11 cellular contexts compared by ENCODE assay signal in the genomic region with DNA sequence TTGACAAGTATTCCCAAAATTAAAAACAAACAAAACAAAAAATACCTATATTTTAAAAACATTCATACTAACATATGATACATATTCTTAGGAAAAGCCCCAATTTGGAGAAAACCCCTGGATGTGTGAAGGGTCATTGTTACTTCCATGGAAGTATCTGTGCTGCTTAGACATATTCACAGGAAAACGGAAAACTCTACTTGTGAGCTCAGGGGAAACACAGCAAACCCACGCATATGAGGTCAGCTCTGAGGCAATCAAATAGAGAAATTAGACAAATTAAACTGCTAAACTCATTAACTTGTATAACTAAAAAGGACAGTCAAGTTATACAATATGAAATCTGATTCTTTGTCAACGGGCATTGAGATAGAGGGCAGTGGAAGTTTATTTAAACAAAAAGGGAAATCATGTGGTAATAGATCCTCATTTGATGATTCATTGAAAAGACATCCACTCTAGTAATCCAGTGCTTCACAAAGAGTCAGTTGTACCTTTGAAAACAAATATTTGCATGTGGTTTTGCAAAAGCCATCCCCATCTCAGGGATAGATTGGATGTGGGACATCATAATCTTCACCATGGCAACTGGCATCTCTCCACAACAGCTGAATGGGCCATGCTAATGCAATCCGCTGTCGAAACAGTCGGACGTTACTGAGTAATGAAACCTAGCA.
DNase-seq lines count a peak whose midpoint lies in the region; ATAC-seq and TF ChIP-seq lines count a peak whose summit lies in the region.
"Had no signal": no experiment of that assay in that cellular context is flagged by ENCODE, and none has a peak within 500 bp of the region (broad histone marks: within the 10 kb centered on the region; RNA-seq: fewer than 3 reads in every experiment).

No MANE protein-coding gene starts in this region.

- no peak overlapping the region for H3K27ac Mint-ChIP-seq in endodermal cell
- H3K27ac Mint-ChIP-seq: stimulated activated naive CD8-positive, alpha-beta T cell treated with anti-CD3 and anti-CD28 coated beads, Interleukin-15, Interleukin-2, amounts not matched to agents 100 ng/mL and 50 ng/mL, for 24 hours had no signal

- no peak overlapping the region for H3K4me3 ChIP-seq in AG04450 (ENCODE audit: low read depth, low read length)
- no peak overlapping the region for H3K4me3 ChIP-seq in fibroblast of villous mesenchyme (ENCODE audit: low read depth, low read length)
- no peak overlapping the region for H3K4me3 ChIP-seq in endodermal cell (ENCODE audit: low read length)
- H3K4me3 ChIP-seq: right atrium auricular region had no signal

- no peaks in the 10 kb centered on the region for H3K9me3 Mint-ChIP-seq in endodermal cell
- H3K9me3 Mint-ChIP-seq: stimulated activated naive CD8-positive, alpha-beta T cell treated with anti-CD3 and anti-CD28 coated beads, Interleukin-15, Interleukin-2, amounts not matched to agents 100 ng/mL and 50 ng/mL, for 24 hours had no signal

- CTCF ChIA-PET in AG04450 (lab: Charles Lee) (no interaction called here), RWPE1 (lab: Yijun Ruan, JAX) (interaction anchor here (0.6 kb wide), 3 partner anchors 108 to 1189 kb away, joined by 3 to 4 read pairs (median 3); no protein-coding TSS in a partner anchor), HEK293T (lab: Yijun Ruan, JAX) (no interaction called here)

- H3K27me3 ChIP-seq in AG04450 (ENCODE audit: control insufficient read depth, insufficient read depth, low read length) (no peaks in the 10 kb centered on the region), endodermal cell (ENCODE audit: control insufficient read depth, insufficient read depth, low read length, poor library complexity, severe bottlenecking) (no peaks in the 10 kb centered on the region)
- H3K27me3 ChIP-seq: right atrium auricular region had no signal

- ATAC-seq in HG02870 (IDR thresholded peaks at IDR 0.05; ENCODE audit: unreplicated experiment) (no peak), GM21390 (IDR thresholded peaks at IDR 0.05; ENCODE audit: unreplicated experiment) (no peak)
- ATAC-seq: activated CD4-positive, CD25-positive, alpha-beta regulatory T cell treated with anti-CD3 and anti-CD28 coated beads, Interleukin-2, amount 50 U/mL, for 24 hours had no signal

- POLR2A ChIA-PET in AG04450 (lab: Yijun Ruan, JAX): no interaction called here
- POLR2A ChIA-PET in RWPE1 (lab: Yijun Ruan, JAX; ENCODE audit: low non-redundant PET): no interaction called here
- POLR2A ChIA-PET in HEK293T (lab: Yijun Ruan, JAX): no interaction called here

- TF ChIP-seq CTCF in AG04450 (IDR thresholded peaks at IDR 0.05; ENCODE audit: low read depth, low read length) (no peak), RWPE1 (conservative IDR thresholded peaks at IDR 0.05; ENCODE audit: low read depth) (no peak), fibroblast of villous mesenchyme (IDR thresholded peaks at IDR 0.05; ENCODE audit: insufficient read depth, low read depth, low read length) (no peak), endodermal cell (conservative IDR thresholded peaks at IDR 0.05) (no peak)

- no peak overlapping the region for H3K27ac ChIP-seq in AG04450 (ENCODE audit: low read depth, low read length)
- no peak overlapping the region for H3K27ac ChIP-seq in RWPE1
- no peak overlapping the region for H3K27ac ChIP-seq in endodermal cell (ENCODE audit: low read depth, low read length)
- H3K27ac ChIP-seq: right atrium auricular region had no signal

- H3K36me3 ChIP-seq in endodermal cell (ENCODE audit: control insufficient read depth, insufficient read depth, low read length): no peaks in the 10 kb centered on the region
- H3K36me3 ChIP-seq: right atrium auricular region had no signal

- no peaks in the 10 kb centered on the region for H3K27me3 Mint-ChIP-seq in endodermal cell (ENCODE audit: insufficient read depth)
- H3K27me3 Mint-ChIP-seq: stimulated activated naive CD8-positive, alpha-beta T cell treated with anti-CD3 and anti-CD28 coated beads, Interleukin-15, Interleukin-2, amounts not matched to agents 100 ng/mL and 50 ng/mL, for 24 hours had no signal

- DNase-seq in AG04450 (ENCODE audit: low read depth, low spot score): peak; percentile 0
- DNase-seq in NCI-H1105 (lab: John Stamatoyannopoulos, UW): peak; percentile 63
- peak; percentile 64 for DNase-seq in RWPE1 (ENCODE audit: low spot score)
- peak; percentile 27 for DNase-seq in fibroblast of villous mesenchyme (ENCODE audit: low read depth)
- DNase-seq in endodermal cell: no peak
- no peak for DNase-seq in HEK293T (ENCODE audit: extremely low spot score)

- H3K36me3 Mint-ChIP-seq in endodermal cell (ENCODE audit: low read depth): no peaks in the 10 kb centered on the region

- H3K4me3 Mint-ChIP-seq in endodermal cell: no peak overlapping the region
- H3K4me3 Mint-ChIP-seq: stimulated activated naive CD8-positive, alpha-beta T cell treated with anti-CD3 and anti-CD28 coated beads, Interleukin-15, Interleukin-2, amounts not matched to agents 100 ng/mL and 50 ng/mL, for 24 hours had no signal

- no peaks in the 10 kb centered on the region for H3K4me1 Mint-ChIP-seq in endodermal cell

- H3K4me1 ChIP-seq in endodermal cell (ENCODE audit: control insufficient read depth, insufficient read depth, low read length): no peaks in the 10 kb centered on the region
- H3K4me1 ChIP-seq: right atrium auricular region had no signal

- H3K9me3 ChIP-seq in AG04450 (ENCODE audit: control insufficient read depth, insufficient read depth, low read length): no peaks in the 10 kb centered on the region
- no peaks in the 10 kb centered on the region for H3K9me3 ChIP-seq in endodermal cell (ENCODE audit: control insufficient read depth, low read length)
- H3K9me3 ChIP-seq: right atrium auricular region had no signal

- H3K9ac ChIP-seq in endodermal cell (ENCODE audit: extremely low read depth, low read length, poor library complexity, severe bottlenecking): no peak overlapping the region

- 77 to 85% methylated on average over 5 to 7 of the region's 7 CpGs for WGBS in endodermal cell (ENCODE audit: insufficient coverage in 1 of 2, insufficient read length in 1 of 2), 2 experiments

TF ChIP-seq in HEK293T, 16 proteins besides CTCF, POLR2A, EP300 and RAD21:
- TF ChIP-seq FOXK2 (IDR thresholded peaks at IDR 0.05): no peak
- no peak for TF ChIP-seq FOXM1 (IDR thresholded peaks at IDR 0.05; ENCODE audit: borderline replicate concordance)
- TF ChIP-seq ARNT (IDR thresholded peaks at IDR 0.05): no peak
- TF ChIP-seq ZNF384 (IDR thresholded peaks at IDR 0.05): no peak
- no peak for TF ChIP-seq TARDBP (IDR thresholded peaks at IDR 0.05)

Comparison
In these comparisons a context has a peak if more than half of its experiments do, and no peak if none do; other contexts are left out.
1. DNase-seq: peak in AG04450 (single experiment), NCI-H1105 (single experiment), RWPE1 (single experiment) and fibroblast of villous mesenchyme (single experiment); none in endodermal cell (single experiment) and HEK293T (single experiment).